ENCODE assay signal across 22 cellular contexts in the genomic region with DNA sequence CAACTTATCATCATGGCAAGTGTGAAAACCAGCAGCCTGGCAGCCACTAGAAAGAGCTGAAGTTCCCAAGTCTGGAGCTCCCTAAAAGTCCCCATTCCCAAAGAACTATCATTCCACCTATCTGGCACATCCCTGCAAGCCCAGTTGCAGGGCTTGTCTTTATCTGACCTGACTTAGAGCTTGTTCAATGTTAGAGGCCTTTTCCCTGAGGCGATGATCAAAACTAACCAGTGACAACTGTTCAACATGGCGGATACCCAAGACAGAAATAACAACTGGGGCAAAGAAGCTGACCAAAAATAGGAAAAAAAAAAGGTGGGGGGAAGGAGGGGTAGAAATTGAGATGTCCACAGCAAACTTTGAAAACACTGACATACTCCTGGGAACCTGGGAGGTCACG. TPM values are rescaled to one million over a fixed set of nuclear protein-coding genes. Genes with fewer than 3 reads are reported as not detected.
"Had no signal": no experiment of that assay in that cellular context is flagged by ENCODE, and none has a peak within 500 bp of the region (broad histone marks: within the 10 kb centered on the region; RNA-seq: fewer than 3 reads in every experiment).

No MANE protein-coding gene starts in this region.

- H3K4me3 Mint-ChIP-seq: activated CD8-positive, alpha-beta T cell treated with anti-CD3 and anti-CD28 coated beads for 36 hours; activated T-helper 1 cell treated with anti-CD3 and anti-CD28 coated beads, Interleukin-12 subunit alpha, Interleukin-12 subunit beta, Interleukin-2, Interleukin-4 antibody, amounts not matched to agents 30 ng/mL and 10 ng/mL and 1 ng/mL, durations not matched to agents 14 hours and 24 hours and 36 hours; nephron; stimulated activated naive CD8-positive, alpha-beta T cell treated with anti-CD3 and anti-CD28 coated beads, Interleukin-15, amount 100 ng/mL, for 72 hours; T-helper 2 cell treated with Interferon-gamma antibody and Interleukin-4, amounts not matched to agents 5 μg/mL and 100 μg/mL, for 36 hours had no signal

- H3K36me3 ChIP-seq: colonic mucosa had no signal

- H3K4me3 ChIP-seq: colonic mucosa, gastroesophageal sphincter, hepatocyte, lung, testis had no signal

- H3K27ac Mint-ChIP-seq: activated CD8-positive, alpha-beta T cell treated with anti-CD3 and anti-CD28 coated beads for 36 hours; activated T-helper 1 cell treated with anti-CD3 and anti-CD28 coated beads, Interleukin-12 subunit alpha, Interleukin-12 subunit beta, Interleukin-2, Interleukin-4 antibody, amounts not matched to agents 30 ng/mL and 10 ng/mL and 1 ng/mL, durations not matched to agents 14 hours and 24 hours and 36 hours; T-helper 2 cell treated with Interferon-gamma antibody and Interleukin-4, amounts not matched to agents 5 μg/mL and 100 μg/mL, for 36 hours had no signal

- H3K27me3 ChIP-seq: colonic mucosa, gastroesophageal sphincter, hepatocyte, testis had no signal

- H2AFZ ChIP-seq: hepatocyte had no signal

- ATAC-seq: activated CD8-positive, alpha-beta T cell treated with anti-CD3 and anti-CD28 coated beads for 36 hours; gastroesophageal sphincter; stimulated activated naive CD8-positive, alpha-beta T cell treated with anti-CD3 and anti-CD28 coated beads, Interleukin-15, amount 100 ng/mL, for 72 hours had no signal

- H3K9me3 ChIP-seq: colonic mucosa, gastroesophageal sphincter, testis had no signal

- H3K4me1 ChIP-seq: colonic mucosa, testis had no signal

- H3K9me3 Mint-ChIP-seq: activated CD8-positive, alpha-beta T cell treated with anti-CD3 and anti-CD28 coated beads for 36 hours; activated T-helper 1 cell treated with anti-CD3 and anti-CD28 coated beads, Interleukin-12 subunit alpha, Interleukin-12 subunit beta, Interleukin-2, Interleukin-4 antibody, amounts not matched to agents 30 ng/mL and 10 ng/mL and 1 ng/mL, durations not matched to agents 14 hours and 24 hours and 36 hours; nephron had no signal

- H3K27me3 Mint-ChIP-seq: activated CD8-positive, alpha-beta T cell treated with anti-CD3 and anti-CD28 coated beads for 36 hours; stimulated activated naive CD8-positive, alpha-beta T cell treated with anti-CD3 and anti-CD28 coated beads, Interleukin-15, amount 100 ng/mL, for 72 hours had no signal

- H3K27ac ChIP-seq: colonic mucosa, gastroesophageal sphincter, hepatocyte, testis had no signal

- H3K4me2 ChIP-seq: hepatocyte had no signal

- DNase-seq: activated CD4-positive, alpha-beta T cell treated with anti-CD3 and anti-CD28 coated beads for 1 hour; activated CD8-positive, alpha-beta memory T cell treated with anti-CD3 and anti-CD28 coated beads, Interleukin-2, amount 50 U/mL, for 4 hours; activated CD8-positive, alpha-beta T cell treated with anti-CD3 and anti-CD28 coated beads for 36 hours; activated naive CD4-positive, alpha-beta T cell; colonic mucosa; effector CD4-positive, alpha-beta T cell; kidney glomerular epithelial cell; stimulated activated CD4-positive, alpha-beta T cell treated with anti-CD3 and anti-CD28 coated beads, Interleukin-4, amount 100 ng/mL, for 4 hours; stimulated activated naive CD8-positive, alpha-beta T cell treated with anti-CD3 and anti-CD28 coated beads, Interleukin-15, amount 100 ng/mL, for 72 hours; SW 1271; testis had no signal

RNA-seq across cellular contexts. Expression of gene RNU4ATAC, which starts 24.5 kb away (rescaled TPM):
- total RNA-seq: activated CD8-positive, alpha-beta T cell treated with anti-CD3 and anti-CD28 coated beads for 36 hours; activated T-helper 1 cell treated with anti-CD3 and anti-CD28 coated beads, Interleukin-12 subunit alpha, Interleukin-12 subunit beta, Interleukin-2, Interleukin-4 antibody, amounts not matched to agents 30 ng/mL and 10 ng/mL and 1 ng/mL, durations not matched to agents 14 hours and 24 hours and 36 hours; cardiac septum; colonic mucosa; gastroesophageal sphincter; hepatocyte; lung; mononuclear cell; omental fat pad; testis; ureter had no signal
- polyA plus RNA-seq: fibroblast of lung, lung had no signal
